ENCODE assay signal across 8 cellular contexts in the genomic region with DNA sequence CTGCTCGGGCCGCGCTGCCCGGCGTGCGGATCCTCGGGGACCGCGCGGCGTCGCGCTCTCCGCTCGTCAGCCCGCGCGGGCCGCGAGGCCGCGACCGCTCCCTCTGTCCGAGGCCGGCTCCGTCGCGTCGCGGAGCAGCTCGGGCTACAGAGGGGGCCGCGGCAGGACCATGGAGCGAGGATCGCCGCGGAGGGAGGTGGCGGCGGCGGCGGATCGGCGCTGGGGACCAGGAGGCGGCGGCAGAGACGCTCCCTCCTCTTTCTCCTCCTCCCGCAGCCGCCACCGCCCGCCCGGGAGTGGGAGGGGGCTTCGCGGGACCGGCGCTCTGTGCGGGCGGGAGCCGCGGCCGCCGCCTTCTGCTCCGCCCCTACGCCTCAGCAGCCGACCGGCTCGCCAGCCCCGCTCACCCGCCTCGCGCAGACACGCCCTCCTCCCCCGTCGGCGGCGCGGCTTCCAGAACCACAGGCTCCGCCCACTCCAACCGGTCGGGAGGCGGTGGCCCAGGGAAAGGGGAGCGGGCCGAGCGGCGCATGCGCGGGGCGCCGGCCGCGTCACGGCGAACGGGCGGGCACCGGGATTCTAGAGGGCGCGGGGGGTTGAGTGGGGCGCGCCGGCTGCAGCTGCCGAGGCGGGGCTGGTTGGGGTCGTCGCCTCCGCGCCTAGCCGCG. TPM values are rescaled to one million over a fixed set of nuclear protein-coding genes. Genes with fewer than 3 reads are reported as not detected.
DNase-seq lines count a peak whose midpoint lies in the region; ATAC-seq and TF ChIP-seq lines count a peak whose summit lies in the region.

A gene with protein sequence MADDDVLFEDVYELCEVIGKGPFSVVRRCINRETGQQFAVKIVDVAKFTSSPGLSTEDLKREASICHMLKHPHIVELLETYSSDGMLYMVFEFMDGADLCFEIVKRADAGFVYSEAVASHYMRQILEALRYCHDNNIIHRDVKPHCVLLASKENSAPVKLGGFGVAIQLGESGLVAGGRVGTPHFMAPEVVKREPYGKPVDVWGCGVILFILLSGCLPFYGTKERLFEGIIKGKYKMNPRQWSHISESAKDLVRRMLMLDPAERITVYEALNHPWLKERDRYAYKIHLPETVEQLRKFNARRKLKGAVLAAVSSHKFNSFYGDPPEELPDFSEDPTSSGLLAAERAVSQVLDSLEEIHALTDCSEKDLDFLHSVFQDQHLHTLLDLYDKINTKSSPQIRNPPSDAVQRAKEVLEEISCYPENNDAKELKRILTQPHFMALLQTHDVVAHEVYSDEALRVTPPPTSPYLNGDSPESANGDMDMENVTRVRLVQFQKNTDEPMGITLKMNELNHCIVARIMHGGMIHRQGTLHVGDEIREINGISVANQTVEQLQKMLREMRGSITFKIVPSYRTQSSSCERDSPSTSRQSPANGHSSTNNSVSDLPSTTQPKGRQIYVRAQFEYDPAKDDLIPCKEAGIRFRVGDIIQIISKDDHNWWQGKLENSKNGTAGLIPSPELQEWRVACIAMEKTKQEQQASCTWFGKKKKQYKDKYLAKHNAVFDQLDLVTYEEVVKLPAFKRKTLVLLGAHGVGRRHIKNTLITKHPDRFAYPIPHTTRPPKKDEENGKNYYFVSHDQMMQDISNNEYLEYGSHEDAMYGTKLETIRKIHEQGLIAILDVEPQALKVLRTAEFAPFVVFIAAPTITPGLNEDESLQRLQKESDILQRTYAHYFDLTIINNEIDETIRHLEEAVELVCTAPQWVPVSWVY (minus strand): TSS at position 298 of the 668 bp plus-strand sequence. CDS start 566 bp downstream, outside the sequence.

- H2AFZ ChIP-seq in osteoblast (ENCODE audit: low read length), result peak within 1 kb of the TSS; percentile 82

- H3K27ac Mint-ChIP-seq in activated naive CD4-positive, alpha-beta T cell treated with anti-CD3 and anti-CD28 coated beads, Interleukin-2, amount 50 U/mL, for 72 hours, result peak within 1 kb of the TSS; percentile 91

- H3K9me3 Mint-ChIP-seq in activated naive CD4-positive, alpha-beta T cell treated with anti-CD3 and anti-CD28 coated beads, Interleukin-2, amount 50 U/mL, for 72 hours, result no peaks in the 10 kb centered on the region

- peak; percentile 24 for TF ChIP-seq POLR2A in GM10847 (IDR thresholded peaks at IDR 0.05; ENCODE audit: extremely low read depth, insufficient read length)

- H3K4me1 ChIP-seq in osteoblast (ENCODE audit: insufficient read depth, low read length), result peaks cover 4% of the 10 kb centered on the region

- no peaks in the 10 kb centered on the region for H3K9me3 ChIP-seq in osteoblast (ENCODE audit: low read depth, low read length)

- H3K36me3 ChIP-seq in osteoblast (ENCODE audit: insufficient read depth, low read length), result no peaks in the 10 kb centered on the region

- TF ChIP-seq CTCF in osteoblast (IDR thresholded peaks at IDR 0.05; ENCODE audit: extremely low read depth, low read depth, low read length), result no peak

- H4K20me1 ChIP-seq in osteoblast (ENCODE audit: insufficient read depth, low read length), result peaks cover 6% of the 10 kb centered on the region

- peaks cover 37% of the 10 kb centered on the region for H3K79me2 ChIP-seq in osteoblast (ENCODE audit: insufficient read depth, low read length)

- peak; percentile 83 for ATAC-seq in HG02678 (IDR thresholded peaks at IDR 0.05; ENCODE audit: unreplicated experiment)
- peak; percentile 77 to 83 for ATAC-seq in activated naive CD4-positive, alpha-beta T cell treated with anti-CD3 and anti-CD28 coated beads, Interleukin-2, amount 50 U/mL, for 72 hours

- peak within 1 kb of the TSS; percentile 79 for H3K4me3 ChIP-seq in osteoblast (ENCODE audit: insufficient read depth, low read length)

- H3K27ac ChIP-seq in osteoblast (ENCODE audit: low read depth, low read length) (peak within 1 kb of the TSS; percentile 56), temporal lobe (ENCODE audit: low read depth, low read length) (peak within 1 kb of the TSS; percentile 59)

- peak within 1 kb of the TSS; percentile 93 for H3K4me2 ChIP-seq in osteoblast (ENCODE audit: insufficient read depth, low read length)

- DNase-seq in NCI-H1105 treated with DMSO at 0.1 percent for 48 hours (lab: John Stamatoyannopoulos, UW) (peak; percentile 83), SKM-1 (lab: John Stamatoyannopoulos, UW; ENCODE audit: unreplicated experiment) (peak; percentile 59), glomerular visceral epithelial cell (ENCODE audit: extremely low spot score) (peak; percentile 94), osteoblast (ENCODE audit: insufficient read length, low spot score, missing footprints) (peak; percentile 97)
- peak; percentile 83 to 91 for DNase-seq in activated naive CD4-positive, alpha-beta T cell treated with anti-CD3 and anti-CD28 coated beads, Interleukin-2, amount 50 U/mL, for 72 hours (ENCODE audit: low spot score in 2 of 2)

- peaks cover 9% of the 10 kb centered on the region for H3K27me3 ChIP-seq in osteoblast (ENCODE audit: insufficient read depth, low read length)

- H3K36me3 Mint-ChIP-seq in activated naive CD4-positive, alpha-beta T cell treated with anti-CD3 and anti-CD28 coated beads, Interleukin-2, amount 50 U/mL, for 72 hours, result peaks cover 0 to 6% of the 10 kb centered on the region in 2 donors

RNA-seq across cellular contexts. Expression of the gene that starts here (rescaled TPM):
- 10 to 100 TPM; 18.1 to 18.4 TPM for total RNA-seq in activated naive CD4-positive, alpha-beta T cell treated with anti-CD3 and anti-CD28 coated beads, Interleukin-2, amount 50 U/mL, for 72 hours
- total RNA-seq in osteoblast, result 40.4 and 55.4 TPM in 2 replicates
- 89.0 TPM for total RNA-seq in temporal lobe

Comparison
In these comparisons a context has a peak if more than half of its experiments do, and no peak if none do; other contexts are left out.
1. Peak in every context shown above with its lines: DNase-seq, ATAC-seq, H3K4me3 ChIP-seq and H3K27ac ChIP-seq.